16 cellular contexts compared by ENCODE assay signal in genomic region chr2:10356459-10356851, GRCh38. TPM values are rescaled to one million over a fixed set of nuclear protein-coding genes. Genes with fewer than 3 reads are reported as not detected.
DNase-seq lines count a peak whose midpoint lies in the region; TF ChIP-seq lines count a peak whose summit lies in the region.
"Had no signal": no experiment of that assay in that cellular context is flagged by ENCODE, and none has a peak within 500 bp of the region (broad histone marks: within the 10 kb centered on the region; RNA-seq: fewer than 3 reads in every experiment).

No MANE protein-coding gene starts in this region.

- H3K4me2 ChIP-seq in BLaER1 treated with 17β-estradiol and CSF1 and Interleukin-3, amounts not matched to agents 10 nM and 100 nM = peak overlapping the region in 9 of 11 experiments; percentile 30 to 92 (median 80); a peak in 15 of 22 replicates
- H3K4me2 ChIP-seq: KMS-11 had no signal

- intact Hi-C loops in transverse colon (cut with DNase I; ENCODE audit: low total_unique reads) = no loop called here

- DNase-seq in NCI-H510A treated with DMSO at 0.1 percent for 48 hours (lab: John Stamatoyannopoulos, UW) = peak; percentile 19
- no peak for DNase-seq in NCI-H510A (lab: John Stamatoyannopoulos, UW)
- DNase-seq in kidney tubule cell (ENCODE audit: low spot score) = peak; percentile 60
- no peak for DNase-seq in brain microvascular endothelial cell
- no peak for DNase-seq in medulla oblongata (ENCODE audit: extremely low spot score)
- DNase-seq in transverse colon = no peak
- DNase-seq: amniotic stem cell, C1 segment of cervical spinal cord, EL, H7, MV-4-11, occipital lobe had no signal

- 0 out of 22 replicates have a peak overlapping the region, but pooled peaks of 1 of the 11 experiments have one; percentile 37 for H3K9ac ChIP-seq in BLaER1 treated with 17β-estradiol and CSF1 and Interleukin-3, amounts not matched to agents 10 nM and 100 nM
- H3K9ac ChIP-seq: KMS-11 had no signal

- peaks cover 0 to 63% (median 21%) of the 10 kb centered on the region in 11 experiments; a peak in 15 of 22 replicates for H3K36me3 ChIP-seq in BLaER1 treated with 17β-estradiol and CSF1 and Interleukin-3, amounts not matched to agents 10 nM and 100 nM
- H3K36me3 ChIP-seq in brain microvascular endothelial cell (replicated peaks) (no peaks in the 10 kb centered on the region), transverse colon (no peaks in the 10 kb centered on the region)
- H3K36me3 ChIP-seq: cardiac muscle cell had no signal

- H3K27ac ChIP-seq in BLaER1 treated with 17β-estradiol and CSF1 and Interleukin-3, amounts not matched to agents 10 nM and 100 nM = no peak overlapping the region; a peak in 1 of 22 replicates
- no peak overlapping the region for H3K27ac ChIP-seq in brain microvascular endothelial cell
- no peak overlapping the region for H3K27ac ChIP-seq in transverse colon
- H3K27ac ChIP-seq: cardiac muscle cell, KMS-11 had no signal

- H3K4me3 ChIP-seq in BLaER1 treated with 17β-estradiol and CSF1 and Interleukin-3, amounts not matched to agents 10 nM and 100 nM = no peak overlapping the region
- H3K4me3 ChIP-seq in brain microvascular endothelial cell (ENCODE audit: low read depth, low read length) = no peak overlapping the region
- H3K4me3 ChIP-seq in transverse colon = no peak overlapping the region
- H3K4me3 ChIP-seq: cardiac muscle cell had no signal

- in situ Hi-C loops in brain microvascular endothelial cell (cut with HindIII; ENCODE audit: low pct_ligation_motif_present, low sequenced_read_pairs) = no loop called here
- in situ Hi-C loops in transverse colon (cut with MboI; ENCODE audit: low pct_ligation_motif_present in 1 of 4, low pct_unique_long_range_greater_than_20kb in 1 of 4, low sequenced_read_pairs in 3 of 4) = no loop called here

- peaks cover 60 to 99% (median 96%) of the 10 kb centered on the region in 10 experiments for H3K4me1 ChIP-seq in BLaER1 treated with 17β-estradiol and CSF1 and Interleukin-3, amounts not matched to agents 10 nM and 100 nM
- no peaks in the 10 kb centered on the region for H3K4me1 ChIP-seq in transverse colon

- WGBS in transverse colon (ENCODE audit: low coverage in 1 of 2), 2 donors = 81% methylated on average over 8 of the region's 8 CpGs; no CpG with 5 or more reads in 1 of the 2 donors

- H4K20me1 ChIP-seq in BLaER1 treated with 17β-estradiol and CSF1 and Interleukin-3, amounts not matched to agents 10 nM and 100 nM = peaks cover 77 to 100% (median 97%) of the 10 kb centered on the region in 11 experiments

- no peaks in the 10 kb centered on the region for H3K9me3 ChIP-seq in BLaER1 treated with 17β-estradiol and CSF1 and Interleukin-3, amounts not matched to agents 10 nM and 100 nM (replicated peaks in 1 of 11)
- no peaks in the 10 kb centered on the region for H3K9me3 ChIP-seq in transverse colon

- no peak for TF ChIP-seq CTCF in brain microvascular endothelial cell (IDR thresholded peaks at IDR 0.05; ENCODE audit: low read depth, low read length, missing control alignments)
- no peak for TF ChIP-seq CTCF in transverse colon (IDR thresholded peaks at IDR 0.05)

- TF ChIP-seq POLR2A in transverse colon (IDR thresholded peaks at IDR 0.05) = no peak

- TF ChIP-seq RAD21 in Ishikawa (IDR thresholded peaks at IDR 0.05; ENCODE audit: low read depth) = no peak

- no peaks in the 10 kb centered on the region for H3K27me3 ChIP-seq in BLaER1 treated with 17β-estradiol and CSF1 and Interleukin-3, amounts not matched to agents 10 nM and 100 nM
- no peaks in the 10 kb centered on the region for H3K27me3 ChIP-seq in brain microvascular endothelial cell (replicated peaks)
- H3K27me3 ChIP-seq in transverse colon = no peaks in the 10 kb centered on the region
- H3K27me3 ChIP-seq: cardiac muscle cell had no signal

- TF ChIP-seq EP300 in Ishikawa (IDR thresholded peaks at IDR 0.05; ENCODE audit: borderline replicate concordance) (no peak), transverse colon (IDR thresholded peaks at IDR 0.05; ENCODE audit: low read depth) (no peak)

TF ChIP-seq in Ishikawa, 13 proteins besides CTCF, POLR2A, EP300 and RAD21:
- TF ChIP-seq NFIC (IDR thresholded peaks at IDR 0.05) = peak; percentile 51; the same call in 1 of the 2 replicates
- TF ChIP-seq, protein P1, sequence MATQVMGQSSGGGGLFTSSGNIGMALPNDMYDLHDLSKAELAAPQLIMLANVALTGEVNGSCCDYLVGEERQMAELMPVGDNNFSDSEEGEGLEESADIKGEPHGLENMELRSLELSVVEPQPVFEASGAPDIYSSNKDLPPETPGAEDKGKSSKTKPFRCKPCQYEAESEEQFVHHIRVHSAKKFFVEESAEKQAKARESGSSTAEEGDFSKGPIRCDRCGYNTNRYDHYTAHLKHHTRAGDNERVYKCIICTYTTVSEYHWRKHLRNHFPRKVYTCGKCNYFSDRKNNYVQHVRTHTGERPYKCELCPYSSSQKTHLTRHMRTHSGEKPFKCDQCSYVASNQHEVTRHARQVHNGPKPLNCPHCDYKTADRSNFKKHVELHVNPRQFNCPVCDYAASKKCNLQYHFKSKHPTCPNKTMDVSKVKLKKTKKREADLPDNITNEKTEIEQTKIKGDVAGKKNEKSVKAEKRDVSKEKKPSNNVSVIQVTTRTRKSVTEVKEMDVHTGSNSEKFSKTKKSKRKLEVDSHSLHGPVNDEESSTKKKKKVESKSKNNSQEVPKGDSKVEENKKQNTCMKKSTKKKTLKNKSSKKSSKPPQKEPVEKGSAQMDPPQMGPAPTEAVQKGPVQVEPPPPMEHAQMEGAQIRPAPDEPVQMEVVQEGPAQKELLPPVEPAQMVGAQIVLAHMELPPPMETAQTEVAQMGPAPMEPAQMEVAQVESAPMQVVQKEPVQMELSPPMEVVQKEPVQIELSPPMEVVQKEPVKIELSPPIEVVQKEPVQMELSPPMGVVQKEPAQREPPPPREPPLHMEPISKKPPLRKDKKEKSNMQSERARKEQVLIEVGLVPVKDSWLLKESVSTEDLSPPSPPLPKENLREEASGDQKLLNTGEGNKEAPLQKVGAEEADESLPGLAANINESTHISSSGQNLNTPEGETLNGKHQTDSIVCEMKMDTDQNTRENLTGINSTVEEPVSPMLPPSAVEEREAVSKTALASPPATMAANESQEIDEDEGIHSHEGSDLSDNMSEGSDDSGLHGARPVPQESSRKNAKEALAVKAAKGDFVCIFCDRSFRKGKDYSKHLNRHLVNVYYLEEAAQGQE (IDR thresholded peaks at IDR 0.05; ENCODE audit: low read depth) = no peak
- no peak for TF ChIP-seq FOXM1 (IDR thresholded peaks at IDR 0.05; ENCODE audit: borderline replicate concordance, low read depth)
- no peak for TF ChIP-seq CREB1 (IDR thresholded peaks at IDR 0.05; ENCODE audit: low read depth)
- no peak for TF ChIP-seq USF1 (IDR thresholded peaks at IDR 0.05)

RNA-seq across cellular contexts. Expression of gene HPCAL1, which starts 53.8 kb away (rescaled TPM):
- total RNA-seq in transverse colon = 100 to 1,000 TPM in 3 of 4 donors, 10 to 100 TPM in 1; 88.9 to 221 (median 129) TPM

Comparison
In these comparisons a context has a peak if more than half of its experiments do, and no peak if none do; other contexts are left out.
1. DNase-seq: peak in NCI-H510A treated with DMSO at 0.1 percent for 48 hours (single experiment) and kidney tubule cell (single experiment); none in NCI-H510A (single experiment), brain microvascular endothelial cell (single experiment), medulla oblongata (single experiment) and transverse colon (single experiment).